ENCODE assay signal across 13 cellular contexts in genomic region chr2:8138923-8139667, GRCh38.
DNase-seq lines count a peak whose midpoint lies in the region; ATAC-seq and TF ChIP-seq lines count a peak whose summit lies in the region.
"Had no signal": no experiment of that assay in that cellular context is flagged by ENCODE, and none has a peak within 500 bp of the region (broad histone marks: within the 10 kb centered on the region; RNA-seq: fewer than 3 reads in every experiment).

No MANE protein-coding gene starts in this region.

- no peak for ATAC-seq in GM19467 (IDR thresholded peaks at IDR 0.05; ENCODE audit: unreplicated experiment)
- ATAC-seq in GM21360 (IDR thresholded peaks at IDR 0.05; ENCODE audit: unreplicated experiment) = no peak
- ATAC-seq: activated CD4-positive, alpha-beta T cell treated with anti-CD3 and anti-CD28 coated beads for 36 hours had no signal

- no peak for DNase-seq in CD14-positive monocyte (ENCODE audit: low spot score)
- DNase-seq in coronary artery (ENCODE audit: low spot score) = no peak
- DNase-seq in hepatocyte (ENCODE audit: low spot score) = no peak
- DNase-seq in stimulated activated CD4-positive, alpha-beta T cell treated with anti-CD3 and anti-CD28 coated beads, Interleukin-4, amount 100 ng/mL, for 24 hours = no peak
- no peak for DNase-seq in activated gamma-delta T cell treated with Interleukin-2 at 50 U/mL for 16 hours
- DNase-seq: activated CD4-positive, alpha-beta T cell treated with anti-CD3 and anti-CD28 coated beads for 36 hours; CD4-positive, alpha-beta memory T cell; NCI-H2171; T-helper 1 cell had no signal

- peak overlapping the region in 6 of 7 donors; percentile 33 to 90 (median 76) for H3K27ac Mint-ChIP-seq in CD14-positive monocyte
- H3K27ac Mint-ChIP-seq: activated CD4-positive, alpha-beta T cell treated with anti-CD3 and anti-CD28 coated beads for 36 hours; brain had no signal

- H3K9me3 ChIP-seq in hepatocyte (ENCODE audit: low read depth) (no peaks in the 10 kb centered on the region), stomach smooth muscle (ENCODE audit: control insufficient read depth in 2 of 2, low read length in 2 of 2) (no peaks in the 10 kb centered on the region)

- no peak overlapping the region for H3K4me3 Mint-ChIP-seq in CD14-positive monocyte
- H3K4me3 Mint-ChIP-seq: activated CD4-positive, alpha-beta T cell treated with anti-CD3 and anti-CD28 coated beads for 36 hours; brain; CD4-positive, alpha-beta memory T cell had no signal

- H3K27ac ChIP-seq in coronary artery = peak overlapping the region; percentile 42 to 80
- H3K27ac ChIP-seq in hepatocyte = peak overlapping the region; percentile 55
- peak overlapping the region; percentile 24 for H3K27ac ChIP-seq in stomach smooth muscle (ENCODE audit: low read length)

- intact Hi-C loops in CD14-positive monocyte (cut with micrococcal nuclease) = no loop called here

- H3K9me3 Mint-ChIP-seq in CD14-positive monocyte = peaks cover 0 to 5% (median 1%) of the 10 kb centered on the region in 7 donors

- H3K4me3 ChIP-seq in coronary artery = no peak overlapping the region
- no peak overlapping the region for H3K4me3 ChIP-seq in hepatocyte
- no peak overlapping the region for H3K4me3 ChIP-seq in stomach smooth muscle (ENCODE audit: low read length in 2 of 2)

- no peak overlapping the region for H2AFZ ChIP-seq in hepatocyte

- no peak for TF ChIP-seq CTCF in CD14-positive monocyte (IDR thresholded peaks at IDR 0.05)
- TF ChIP-seq CTCF in coronary artery (IDR thresholded peaks at IDR 0.05) = no peak
- no peak for TF ChIP-seq CTCF in hepatocyte (IDR thresholded peaks at IDR 0.05; ENCODE audit: poor library complexity)

- H3K79me2 ChIP-seq in hepatocyte = no peaks in the 10 kb centered on the region

- H3K36me3 ChIP-seq in hepatocyte (replicated peaks; ENCODE audit: insufficient read depth, low read depth) = no peaks in the 10 kb centered on the region
- H3K36me3 ChIP-seq in stomach smooth muscle (ENCODE audit: control insufficient read depth in 2 of 2, insufficient read depth in 2 of 2, low read length in 2 of 2) = no peaks in the 10 kb centered on the region

- H3K4me1 ChIP-seq in hepatocyte (ENCODE audit: insufficient read depth) = peaks cover 11% of the 10 kb centered on the region
- H3K4me1 ChIP-seq in stomach smooth muscle (ENCODE audit: control insufficient read depth, insufficient read depth, low read length) = peaks cover 7% of the 10 kb centered on the region

- H4K20me1 ChIP-seq in hepatocyte (ENCODE audit: insufficient read depth, poor library complexity, severe bottlenecking) = no peaks in the 10 kb centered on the region

- H3K9ac ChIP-seq in stomach smooth muscle (ENCODE audit: low read length in 2 of 2) = no peak overlapping the region

- H3K27me3 Mint-ChIP-seq in CD14-positive monocyte (ENCODE audit: low read depth in 3 of 3) = peaks cover 0 to 3% (median 0%) of the 10 kb centered on the region in 3 donors
- H3K27me3 Mint-ChIP-seq: activated CD4-positive, alpha-beta T cell treated with anti-CD3 and anti-CD28 coated beads for 36 hours; CD4-positive, alpha-beta memory T cell had no signal

- no peaks in the 10 kb centered on the region for H3K36me3 Mint-ChIP-seq in CD14-positive monocyte
- H3K36me3 Mint-ChIP-seq: brain; CD4-positive, alpha-beta memory T cell had no signal

- H3K4me1 Mint-ChIP-seq in CD14-positive monocyte = peaks cover 37% of the 10 kb centered on the region

- H3K27me3 ChIP-seq in hepatocyte (no peaks in the 10 kb centered on the region), stomach smooth muscle (ENCODE audit: control insufficient read depth in 1 of 2, insufficient read depth in 2 of 2, low read length in 2 of 2) (no peaks in the 10 kb centered on the region)

- no peaks in the 10 kb centered on the region for H3K9me2 ChIP-seq in hepatocyte (replicated peaks; ENCODE audit: insufficient read depth)

- H3K4me2 ChIP-seq in hepatocyte = no peak overlapping the region

- 89% methylated on average over 10 of the region's 10 CpGs for WGBS in hepatocyte (ENCODE audit: low lambda C conversion rate, missing lambda C conversion rate)
